24 cellular contexts compared by ENCODE assay signal in the genomic region with DNA sequence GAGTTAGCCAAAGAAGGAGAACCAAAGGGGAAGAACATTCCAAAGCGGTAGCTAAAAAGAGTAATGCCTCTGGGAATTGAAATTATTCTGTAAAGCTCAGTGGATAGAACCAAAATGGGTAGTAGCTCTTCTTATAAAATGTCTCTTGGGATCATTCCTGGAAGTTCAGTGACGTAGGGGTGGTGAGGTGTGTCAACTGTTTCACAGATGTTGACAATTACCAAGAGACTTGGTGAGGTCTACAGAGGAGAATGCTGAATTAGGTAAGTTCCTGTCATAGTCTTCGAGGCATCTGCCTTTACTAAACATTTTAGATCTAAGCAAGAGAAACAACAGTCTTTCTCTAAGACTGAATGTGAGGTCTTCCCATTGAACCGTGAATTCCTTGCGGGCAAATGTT.
"Had no signal": no experiment of that assay in that cellular context is flagged by ENCODE, and none has a peak within 500 bp of the region (broad histone marks: within the 10 kb centered on the region; RNA-seq: fewer than 3 reads in every experiment).

No MANE protein-coding gene starts in this region.

- H3K27ac ChIP-seq: left ventricle myocardium inferior, ovary, right atrium auricular region, spleen, tibial nerve, upper lobe of left lung, vagina had no signal

- H3K4me3 ChIP-seq: left ventricle myocardium inferior, lung, mucosa of descending colon, ovary, right atrium auricular region, spleen, tibial nerve, upper lobe of left lung, vagina had no signal

- H3K27me3 ChIP-seq: ovary, right atrium auricular region, spleen, tibial nerve, upper lobe of left lung, vagina had no signal

- H3K27me3 Mint-ChIP-seq: naive thymus-derived CD4-positive, alpha-beta T cell; stimulated activated naive CD8-positive, alpha-beta T cell treated with anti-CD3 and anti-CD28 coated beads, Interleukin-15, amount 100 ng/mL, for 72 hours had no signal

- H3K4me3 Mint-ChIP-seq: immature natural killer cell; memory B cell; naive thymus-derived CD4-positive, alpha-beta T cell; natural killer cell treated with Interleukin-12 subunit alpha and Interleukin-12 subunit beta and Interleukin-15 and Interleukin-18, amount 100 ng/mL, for 72 hours; stimulated activated effector memory CD8-positive, alpha-beta T cell treated with anti-CD3 and anti-CD28 coated beads, Interleukin-12 subunit alpha, Interleukin-12 subunit beta, amount 100 ng/mL, for 72 hours; stimulated activated naive CD8-positive, alpha-beta T cell treated with anti-CD3 and anti-CD28 coated beads, Interleukin-15, amount 100 ng/mL, for 72 hours had no signal

- H3K27ac Mint-ChIP-seq: immature natural killer cell; memory B cell; naive thymus-derived CD4-positive, alpha-beta T cell; natural killer cell treated with Interleukin-12 subunit alpha and Interleukin-12 subunit beta and Interleukin-15 and Interleukin-18, amount 100 ng/mL, for 72 hours; progenitor cell of endocrine pancreas; stimulated activated effector memory CD8-positive, alpha-beta T cell treated with anti-CD3 and anti-CD28 coated beads, Interleukin-12 subunit alpha, Interleukin-12 subunit beta, amount 100 ng/mL, for 72 hours; stimulated activated naive CD8-positive, alpha-beta T cell treated with anti-CD3 and anti-CD28 coated beads, Interleukin-15, amount 100 ng/mL, for 72 hours had no signal

- H3K9me3 ChIP-seq: ovary, vagina had no signal

- H3K4me1 Mint-ChIP-seq: immature natural killer cell had no signal

- H3K36me3 ChIP-seq: left ventricle myocardium inferior, ovary, right atrium auricular region, spleen, upper lobe of left lung had no signal

- DNase-seq: hypothalamus; immature natural killer cell; kidney; left ventricle myocardium inferior; midbrain; mucosa of descending colon; naive thymus-derived CD4-positive, alpha-beta T cell; ovary; small intestine; spleen; stimulated activated CD4-positive, alpha-beta T cell treated with anti-CD3 and anti-CD28 coated beads, Interleukin-4, amount 100 ng/mL, for 24 hours; stimulated activated naive CD4-positive, alpha-beta T cell treated with Interleukin-2 at 50 U/mL for 16 hours; stimulated activated naive CD8-positive, alpha-beta T cell treated with anti-CD3 and anti-CD28 coated beads, Interleukin-15, amount 100 ng/mL, for 72 hours; substantia nigra; upper lobe of left lung had no signal

- H3K36me3 Mint-ChIP-seq: memory B cell; stimulated activated effector memory CD8-positive, alpha-beta T cell treated with anti-CD3 and anti-CD28 coated beads, Interleukin-12 subunit alpha, Interleukin-12 subunit beta, amount 100 ng/mL, for 72 hours had no signal

- H3K4me1 ChIP-seq: left ventricle myocardium inferior, right atrium auricular region, spleen, tibial nerve, upper lobe of left lung, vagina had no signal

- ATAC-seq: mucosa of descending colon; naive thymus-derived CD4-positive, alpha-beta T cell; natural killer cell treated with Interleukin-12 subunit alpha and Interleukin-12 subunit beta and Interleukin-15 and Interleukin-18, amount 100 ng/mL, for 72 hours; sciatic nerve; stimulated activated effector memory CD8-positive, alpha-beta T cell treated with anti-CD3 and anti-CD28 coated beads, Interleukin-12 subunit alpha, Interleukin-12 subunit beta, amount 100 ng/mL, for 72 hours; stimulated activated naive CD8-positive, alpha-beta T cell treated with anti-CD3 and anti-CD28 coated beads, Interleukin-15, amount 100 ng/mL, for 72 hours had no signal
